Comparison of ENCODE assay signal across 13 cellular contexts in the genomic region with DNA sequence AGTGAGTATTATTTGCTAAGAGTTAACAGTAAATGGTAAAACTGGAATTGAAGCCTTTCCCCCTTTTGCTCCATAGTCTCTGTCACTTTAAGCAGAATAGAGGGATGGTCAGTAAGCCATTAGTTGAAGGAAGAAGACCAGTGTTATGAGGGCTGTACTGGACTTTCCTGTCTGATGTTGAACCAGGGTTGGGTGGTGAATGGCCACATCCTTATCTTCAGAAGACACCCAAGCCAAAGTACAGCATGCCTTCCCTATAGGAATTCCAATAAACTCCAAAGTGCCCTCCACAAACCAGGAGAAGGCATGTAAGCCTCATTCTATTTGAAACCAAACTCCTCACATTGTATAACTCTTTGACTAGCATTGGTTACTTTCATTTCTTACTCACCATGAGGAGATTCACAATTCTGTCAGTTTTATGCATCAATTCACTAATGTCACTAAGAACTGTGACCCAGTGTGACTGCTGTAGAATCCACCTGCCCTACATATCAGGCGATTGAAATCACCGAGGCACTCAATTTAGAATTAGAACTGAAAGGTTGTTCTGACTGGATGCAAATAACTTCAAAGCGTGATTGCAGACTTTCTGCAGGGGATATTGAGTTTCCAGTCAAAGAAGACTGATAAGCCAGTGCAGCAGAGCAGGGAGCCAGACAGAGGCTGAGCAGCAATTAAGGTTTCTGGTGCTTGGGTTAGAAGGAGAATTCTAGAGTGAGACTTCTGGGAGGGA.
A peak's percentile ranks its signal among the peaks of the same experiment; 100 is the strongest.
DNase-seq lines count a peak whose midpoint lies in the region; ATAC-seq, FAIRE-seq and TF ChIP-seq lines count a peak whose summit lies in the region.
"Had no signal": no experiment of that assay in that cellular context is flagged by ENCODE, and none has a peak within 500 bp of the region (broad histone marks: within the 10 kb centered on the region; RNA-seq: fewer than 3 reads in every experiment).

No MANE protein-coding gene starts in this region.

- ATAC-seq in GM18498 (IDR thresholded peaks at IDR 0.05; ENCODE audit: unreplicated experiment) (peak; percentile 94), HG03039 (IDR thresholded peaks at IDR 0.05; ENCODE audit: unreplicated experiment) (peak; percentile 92)
- no peak for ATAC-seq in activated T-cell treated with anti-CD3 and anti-CD28 coated beads, Interleukin-2, amount 50 U/mL, for 4 hours
- ATAC-seq: activated naive CD8-positive, alpha-beta T cell treated with anti-CD3 and anti-CD28 coated beads, Interleukin-2, amount 50 U/mL, for 24 hours had no signal

- H3K36me3 Mint-ChIP-seq in activated T-cell treated with anti-CD3 and anti-CD28 coated beads, Interleukin-2, amount 50 U/mL, for 4 hours (ENCODE audit: insufficient read depth): no peaks in the 10 kb centered on the region

- DNase-seq in GM20000 (ENCODE audit: low spot score) (peak; percentile 63), SK-N-DZ (ENCODE audit: low spot score) (peak; percentile 18), frontal cortex (ENCODE audit: low spot score in 2 of 2) (no peak), RCC 7860 (ENCODE audit: low spot score) (no peak)
- DNase-seq in activated T-cell treated with anti-CD3 and anti-CD28 coated beads, Interleukin-2, amount 50 U/mL, for 4 hours: no peak
- DNase-seq in stimulated activated naive CD4-positive, alpha-beta T cell (lab: John Stamatoyannopoulos, UW): no peak
- DNase-seq: activated naive CD8-positive, alpha-beta T cell treated with anti-CD3 and anti-CD28 coated beads, Interleukin-2, amount 50 U/mL, for 24 hours; MG63; Peyer's patch had no signal

- TF ChIP-seq CTCF in GM20000 (IDR thresholded peaks at IDR 0.05; ENCODE audit: extremely low read depth, missing control alignments): no peak

- no peaks in the 10 kb centered on the region for H3K27me3 Mint-ChIP-seq in activated T-cell treated with anti-CD3 and anti-CD28 coated beads, Interleukin-2, amount 50 U/mL, for 4 hours (ENCODE audit: low read depth)
- H3K27me3 Mint-ChIP-seq: activated naive CD8-positive, alpha-beta T cell treated with anti-CD3 and anti-CD28 coated beads, Interleukin-2, amount 50 U/mL, for 24 hours had no signal

- H3K4me3 Mint-ChIP-seq in activated T-cell treated with anti-CD3 and anti-CD28 coated beads, Interleukin-2, amount 50 U/mL, for 4 hours: no peak overlapping the region
- H3K4me3 Mint-ChIP-seq: activated naive CD8-positive, alpha-beta T cell treated with anti-CD3 and anti-CD28 coated beads, Interleukin-2, amount 50 U/mL, for 24 hours had no signal

- FAIRE-seq in frontal cortex (lab: Jason Lieb, UNC): no peak
- no peak for FAIRE-seq in RCC 7860 (lab: Jason Lieb, UNC)
- FAIRE-seq: endometrium, keratinocyte had no signal

- H3K9me3 Mint-ChIP-seq in activated T-cell treated with anti-CD3 and anti-CD28 coated beads, Interleukin-2, amount 50 U/mL, for 4 hours: no peaks in the 10 kb centered on the region
- H3K9me3 Mint-ChIP-seq: activated naive CD8-positive, alpha-beta T cell treated with anti-CD3 and anti-CD28 coated beads, Interleukin-2, amount 50 U/mL, for 24 hours had no signal

- H3K4me1 Mint-ChIP-seq in activated T-cell treated with anti-CD3 and anti-CD28 coated beads, Interleukin-2, amount 50 U/mL, for 4 hours (ENCODE audit: low read depth): no peaks in the 10 kb centered on the region

Comparison
In these comparisons a context has a peak if more than half of its experiments do, and no peak if none do; other contexts are left out.
1. ATAC-seq: peak in GM18498 (single experiment) and HG03039 (single experiment); none in activated T-cell treated with anti-CD3 and anti-CD28 coated beads, Interleukin-2, amount 50 U/mL, for 4 hours (0 of 2).
2. DNase-seq: peak in GM20000 (single experiment) and SK-N-DZ (single experiment); none in frontal cortex (0 of 2), RCC 7860 (single experiment), activated T-cell treated with anti-CD3 and anti-CD28 coated beads, Interleukin-2, amount 50 U/mL, for 4 hours (single experiment) and stimulated activated naive CD4-positive, alpha-beta T cell (0 of 6).